Comparison of ENCODE assay signal across 1 cellular context in genomic region chr1:92790081-92790480, GRCh38.
TF ChIP-seq lines count a peak whose summit lies in the region.

No MANE protein-coding gene starts in this region.

TF ChIP-seq in HepG2, 621 proteins besides CTCF, POLR2A, EP300 and RAD21:
- 0 out of 2 replicates have a peak, but pooled peaks have one; percentile 13 for TF ChIP-seq ZNF770 (CRISPR knock-in tag; IDR thresholded peaks at IDR 0.05)
- no peak for TF ChIP-seq SATB2 (CRISPR knock-in tag; IDR thresholded peaks at IDR 0.05)
- no peak for TF ChIP-seq THAP8 (CRISPR knock-in tag; IDR thresholded peaks at IDR 0.05; ENCODE audit: borderline replicate concordance)
- no peak for TF ChIP-seq ZNF20 (CRISPR knock-in tag; IDR thresholded peaks at IDR 0.05)
TF ChIP-seq in HepG2: peak in this region for 1.
